Comparison of ENCODE assay signal across 8 cellular contexts in the genomic region with DNA sequence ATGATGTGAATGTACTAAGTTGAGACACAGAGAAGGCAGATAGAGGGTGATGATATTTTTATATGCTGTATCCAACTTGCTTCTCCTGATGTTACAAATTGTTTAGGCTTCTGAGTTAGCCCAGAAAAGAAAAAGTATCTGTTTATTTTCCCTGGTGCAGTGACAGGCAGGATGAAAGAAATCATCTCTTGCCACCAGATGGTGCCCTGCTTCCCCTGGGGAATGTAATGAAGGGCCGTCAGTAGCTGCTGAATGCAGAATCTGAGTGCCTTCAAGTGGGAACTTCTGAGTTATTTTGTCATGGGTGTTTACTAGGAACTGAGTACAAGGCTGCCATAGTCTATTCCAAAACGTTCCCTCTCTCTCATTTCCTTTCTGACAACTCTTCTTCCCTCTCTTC.
DNase-seq lines count a peak whose midpoint lies in the region; ATAC-seq, FAIRE-seq and TF ChIP-seq lines count a peak whose summit lies in the region.

No MANE protein-coding gene starts in this region.

- no peak overlapping the region for H2AFZ ChIP-seq in K562 (ENCODE audit: low read depth, low read length)

- no peaks in the 10 kb centered on the region for H3K4me1 ChIP-seq in breast epithelium
- no peaks in the 10 kb centered on the region for H3K4me1 ChIP-seq in K562 (replicated peaks in 1 of 2; ENCODE audit: control insufficient read depth in 2 of 2, insufficient read depth in 2 of 2, low read length in 2 of 2)

- H3K9me3 Mint-ChIP-seq in MCF 10A (ENCODE audit: unreplicated experiment) (no peaks in the 10 kb centered on the region), immature natural killer cell (peaks cover 2 to 18% (median 6%) of the 10 kb centered on the region in 6 donors), CD14-positive monocyte (no peaks in the 10 kb centered on the region)

- BruUV-seq in MCF 10A (replicated peaks; lab: Mats Ljungman, UMichigan) (no TSS peak), K562 (replicated peaks; lab: Mats Ljungman, UMichigan) (no TSS peak)

- H3K9ac ChIP-seq in K562 (ENCODE audit: insufficient read depth in 1 of 2, low read depth in 2 of 2, low read length in 2 of 2), result no peak overlapping the region

- H4K20me1 ChIP-seq in K562 (replicated peaks; ENCODE audit: control insufficient read depth, insufficient read depth, low read length), result no peaks in the 10 kb centered on the region

- in situ Hi-C loops in K562 (cut with MboI), result no loop called here

- H3K27me3 Mint-ChIP-seq in MCF 10A (ENCODE audit: insufficient read depth, unreplicated experiment) (peaks cover 14% of the 10 kb centered on the region), immature natural killer cell (ENCODE audit: low read depth in 3 of 3) (no peaks in the 10 kb centered on the region), CD14-positive monocyte (ENCODE audit: low read depth in 3 of 3) (peaks cover 0 to 2% (median 0%) of the 10 kb centered on the region in 3 donors)

- FAIRE-seq in K562 (lab: Jason Lieb, UNC), result no peak

- ATAC-seq in K562, result no peak
- peak; percentile 71 for ATAC-seq in left lobe of liver
- no peak for ATAC-seq in HG03521 (IDR thresholded peaks at IDR 0.05; ENCODE audit: unreplicated experiment)

- no peaks in the 10 kb centered on the region for H3K9me1 ChIP-seq in K562 (ENCODE audit: control insufficient read depth, insufficient read depth, low read length)

- CTCF ChIA-PET in MCF 10A (lab: Yijun Ruan, JAX) (interaction anchor here (0.5 to 5.6 kb wide), 25 partner anchors 8 to 494 kb away, joined by 3 to 67 read pairs (median 4); no protein-coding TSS in a partner anchor), K562 (lab: Yijun Ruan, JAX; ENCODE audit: low intra/inter-chr PET ratio) (no interaction called here)

- TF ChIP-seq CTCF in MCF 10A (IDR thresholded peaks at IDR 0.05; ENCODE audit: unreplicated experiment) (peak; percentile 46), breast epithelium (IDR thresholded peaks at IDR 0.05) (no peak), K562 (IDR thresholded peaks at IDR 0.05 in 2 of 3, conservative IDR thresholded peaks at IDR 0.05 in 1 of 3; ENCODE audit: insufficient read depth in 2 of 3, low read depth in 1 of 3, low read length in 3 of 3) (no peak), CD14-positive monocyte (IDR thresholded peaks at IDR 0.05) (no peak)

- no peaks in the 10 kb centered on the region for H3K27me3 ChIP-seq in breast epithelium
- no peaks in the 10 kb centered on the region for H3K27me3 ChIP-seq in K562 (ENCODE audit: control insufficient read depth in 2 of 2, insufficient read depth in 2 of 2, low read length in 2 of 2)

- no peaks in the 10 kb centered on the region for H3K79me2 ChIP-seq in K562 (ENCODE audit: control insufficient read depth, insufficient read depth, low read length)

- H3K9me3 ChIP-seq in breast epithelium, result peaks cover 0 to 5% of the 10 kb centered on the region in 2 donors
- no peaks in the 10 kb centered on the region for H3K9me3 ChIP-seq in K562 (replicated peaks; ENCODE audit: control insufficient read depth, insufficient read depth, low read depth, low read length)

- POLR2A ChIA-PET in MCF 10A (lab: Yijun Ruan, JAX) (interaction anchor here (1.4 kb wide), 1 partner anchor 421 kb away, joined by 7 read pairs; no protein-coding TSS in a partner anchor), K562 (lab: Yijun Ruan, JAX) (no interaction called here)

- intact Hi-C loops in MCF 10A (cut with micrococcal nuclease), result loop anchor here (1.0 kb wide), 3 partner anchors 165 to 420 kb away; no protein-coding TSS in a partner anchor
- intact Hi-C loops in breast epithelium (cut with DNase I; ENCODE audit: low total_unique reads), result no loop called here
- intact Hi-C loops in K562 (cut with micrococcal nuclease), result no loop called here
- intact Hi-C loops in CD14-positive monocyte (cut with micrococcal nuclease), result no loop called here

- TF ChIP-seq RAD21 in K562 (CRISPR knock-in tag; conservative IDR thresholded peaks at IDR 0.05 in 1 of 2, IDR thresholded peaks at IDR 0.05 in 1 of 2), result peak; percentile 32 to 68; a peak in 3 of 4 replicates

- H3K36me3 Mint-ChIP-seq in MCF 10A (ENCODE audit: insufficient read depth, unreplicated experiment) (no peaks in the 10 kb centered on the region), immature natural killer cell (peaks cover 0 to 5% (median 0%) of the 10 kb centered on the region in 3 donors), CD14-positive monocyte (no peaks in the 10 kb centered on the region)

- H3K36me3 ChIP-seq in breast epithelium (no peaks in the 10 kb centered on the region), K562 (ENCODE audit: control insufficient read depth, insufficient read depth, low read length) (no peaks in the 10 kb centered on the region)

- no peak overlapping the region for H3K4me3 ChIP-seq in breast epithelium
- no peak overlapping the region for H3K4me3 ChIP-seq in K562

- H3K4me2 ChIP-seq in K562 (ENCODE audit: insufficient read depth, low read length), result no peak overlapping the region

- no peak overlapping the region for H3K4me3 Mint-ChIP-seq in MCF 10A (ENCODE audit: unreplicated experiment)
- no peak overlapping the region for H3K4me3 Mint-ChIP-seq in immature natural killer cell
- no peak overlapping the region for H3K4me3 Mint-ChIP-seq in CD14-positive monocyte

- H3K4me1 Mint-ChIP-seq in MCF 10A (ENCODE audit: insufficient read depth, unreplicated experiment), result no peaks in the 10 kb centered on the region
- H3K4me1 Mint-ChIP-seq in immature natural killer cell, result no peaks in the 10 kb centered on the region
- no peaks in the 10 kb centered on the region for H3K4me1 Mint-ChIP-seq in CD14-positive monocyte

- no peak overlapping the region for H3K27ac ChIP-seq in breast epithelium
- no peak overlapping the region for H3K27ac ChIP-seq in K562 (ENCODE audit: extremely low read depth, low read depth, low read length)

- WGBS in K562 (ENCODE audit: insufficient coverage, low coverage, missing lambda C conversion rate), result 0% methylated on average over 2 of the region's 2 CpGs

- TF ChIP-seq EP300 in K562 (IDR thresholded peaks at IDR 0.05; ENCODE audit: low read length), result no peak

- DNase-seq in MCF 10A (ENCODE audit: unreplicated experiment) (peak; percentile 63), breast epithelium (ENCODE audit: low spot score in 2 of 2) (no peak), NCI-H1092 treated with DMSO at 0.1 percent for 48 hours (lab: John Stamatoyannopoulos, UW) (peak; percentile 69), K562 (ENCODE audit: extremely low read depth in 1 of 4, low spot score in 3 of 4) (no peak), left lobe of liver (ENCODE audit: low spot score) (no peak), immature natural killer cell (no peak), CD14-positive monocyte (ENCODE audit: low spot score) (no peak)

- H3K27ac Mint-ChIP-seq in MCF 10A (ENCODE audit: low read depth, unreplicated experiment) (no peak overlapping the region), immature natural killer cell (no peak overlapping the region), CD14-positive monocyte (no peak overlapping the region)

- TF ChIP-seq POLR2A in breast epithelium (IDR thresholded peaks at IDR 0.05), result no peak
- no peak for TF ChIP-seq POLR2A in K562 (conservative IDR thresholded peaks at IDR 0.05)

TF ChIP-seq in K562, 482 proteins besides CTCF, POLR2A, EP300 and RAD21:
- TF ChIP-seq GATAD2A (IDR thresholded peaks at IDR 0.05) (no peak), TRIM24 (IDR thresholded peaks at IDR 0.05) (no peak), CREM (IDR thresholded peaks at IDR 0.05; ENCODE audit: low read depth) (no peak), SRSF7 (optimal IDR thresholded peaks at IDR 0.05; ENCODE audit: low read depth, low read length) (no peak)
- TF ChIP-seq, protein P1, sequence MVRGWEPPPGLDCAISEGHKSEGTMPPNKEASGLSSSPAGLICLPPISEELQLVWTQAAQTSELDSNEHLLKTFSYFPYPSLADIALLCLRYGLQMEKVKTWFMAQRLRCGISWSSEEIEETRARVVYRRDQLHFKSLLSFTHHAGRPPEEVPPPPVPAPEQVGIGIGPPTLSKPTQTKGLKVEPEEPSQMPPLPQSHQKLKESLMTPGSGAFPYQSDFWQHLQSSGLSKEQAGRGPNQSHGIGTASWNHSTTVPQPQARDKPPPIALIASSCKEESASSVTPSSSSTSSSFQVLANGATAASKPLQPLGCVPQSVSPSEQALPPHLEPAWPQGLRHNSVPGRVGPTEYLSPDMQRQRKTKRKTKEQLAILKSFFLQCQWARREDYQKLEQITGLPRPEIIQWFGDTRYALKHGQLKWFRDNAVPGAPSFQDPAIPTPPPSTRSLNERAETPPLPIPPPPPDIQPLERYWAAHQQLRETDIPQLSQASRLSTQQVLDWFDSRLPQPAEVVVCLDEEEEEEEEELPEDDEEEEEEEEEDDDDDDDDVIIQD (CRISPR knock-in tag; IDR thresholded peaks at IDR 0.05), result no peak
TF ChIP-seq in K562: peak in this region for 0.

Comparison
In these comparisons a context has a peak if more than half of its experiments do, and no peak if none do; other contexts are left out.
1. DNase-seq: peak in MCF 10A (single experiment) and NCI-H1092 treated with DMSO at 0.1 percent for 48 hours (single experiment); none in breast epithelium (0 of 2), K562 (0 of 4), left lobe of liver (single experiment), immature natural killer cell (0 of 3) and CD14-positive monocyte (single experiment).